1 cellular context compared by ENCODE assay signal in genomic region chr10:112280205-112280921, GRCh38.
A peak's percentile ranks its signal among the peaks of the same experiment; 100 is the strongest.
TF ChIP-seq lines count a peak whose summit lies in the region.

No MANE protein-coding gene starts in this region.

TF ChIP-seq in HepG2, 621 proteins besides CTCF, POLR2A, EP300 and RAD21 (continued from another document and continues in another):
- no peak for TF ChIP-seq ZFP91 (CRISPR knock-in tag; IDR thresholded peaks at IDR 0.05; ENCODE audit: borderline replicate concordance)
- no peak for TF ChIP-seq ZNF326 (CRISPR knock-in tag; IDR thresholded peaks at IDR 0.05; ENCODE audit: borderline replicate concordance)
- TF ChIP-seq TFDP1 (CRISPR knock-in tag; IDR thresholded peaks at IDR 0.05; ENCODE audit: borderline replicate concordance), result no peak
- TF ChIP-seq REXO4 (CRISPR knock-in tag; IDR thresholded peaks at IDR 0.05; ENCODE audit: borderline replicate concordance), result no peak
- TF ChIP-seq ZNF746 (CRISPR knock-in tag; IDR thresholded peaks at IDR 0.05), result 0 out of 2 replicates have a peak, but pooled peaks have one; percentile 32
- 0 out of 2 replicates have a peak, but pooled peaks have one; percentile 9 for TF ChIP-seq KAT8 (CRISPR knock-in tag; IDR thresholded peaks at IDR 0.05)
- no peak for TF ChIP-seq JARID2 (CRISPR knock-in tag; IDR thresholded peaks at IDR 0.05; ENCODE audit: insufficient replicate concordance)
- TF ChIP-seq TCF7 (IDR thresholded peaks at IDR 0.05; ENCODE audit: low read depth), result peak; percentile 26; the same call in 1 of the 2 replicates
- no peak for TF ChIP-seq ZNF383 (CRISPR knock-in tag; IDR thresholded peaks at IDR 0.05; ENCODE audit: borderline replicate concordance)
- TF ChIP-seq ZNF777 (CRISPR knock-in tag; IDR thresholded peaks at IDR 0.05), result no peak
- TF ChIP-seq ZNF569 (CRISPR knock-in tag; IDR thresholded peaks at IDR 0.05; ENCODE audit: borderline replicate concordance), result no peak
- TF ChIP-seq SETDB1 (CRISPR knock-in tag; IDR thresholded peaks at IDR 0.05; ENCODE audit: borderline replicate concordance), result no peak
- TF ChIP-seq KDM3A (CRISPR knock-in tag; IDR thresholded peaks at IDR 0.05; ENCODE audit: low read depth), result no peak
- no peak for TF ChIP-seq ZNF224 (CRISPR knock-in tag; IDR thresholded peaks at IDR 0.05)
- TF ChIP-seq SMAD3 (CRISPR knock-in tag; IDR thresholded peaks at IDR 0.05), result peak; percentile 28; the same call in 1 of the 2 replicates
- TF ChIP-seq UBTF (CRISPR knock-in tag; IDR thresholded peaks at IDR 0.05), result no peak
- no peak for TF ChIP-seq ZNF672 (CRISPR knock-in tag; IDR thresholded peaks at IDR 0.05)
- no peak for TF ChIP-seq JUND (CRISPR knock-in tag; IDR thresholded peaks at IDR 0.05)
- no peak for TF ChIP-seq ZNF431 (CRISPR knock-in tag; IDR thresholded peaks at IDR 0.05; ENCODE audit: borderline replicate concordance, low read depth)
- peak; percentile 13 for TF ChIP-seq TEAD3 (CRISPR knock-in tag; optimal IDR thresholded peaks at IDR 0.05; ENCODE audit: borderline replicate concordance)
- no peak for TF ChIP-seq THAP8 (CRISPR knock-in tag; IDR thresholded peaks at IDR 0.05; ENCODE audit: borderline replicate concordance)
- peak; percentile 49; the same call in 1 of the 2 replicates for TF ChIP-seq RXRA (CRISPR knock-in tag; IDR thresholded peaks at IDR 0.05)
- no peak for TF ChIP-seq ZFYVE20 (CRISPR knock-in tag; IDR thresholded peaks at IDR 0.05; ENCODE audit: borderline replicate concordance, low read depth)
- peak; percentile 44; the same call in 1 of the 2 replicates for TF ChIP-seq JUN (CRISPR knock-in tag; IDR thresholded peaks at IDR 0.05)
- TF ChIP-seq BRD4 (CRISPR knock-in tag; IDR thresholded peaks at IDR 0.05), result no peak
- TF ChIP-seq SIN3B (IDR thresholded peaks at IDR 0.05; ENCODE audit: low read length), result no peak
- 0 out of 2 replicates have a peak, but pooled peaks have one; percentile 10 for TF ChIP-seq SOX5 (CRISPR knock-in tag; IDR thresholded peaks at IDR 0.05; ENCODE audit: borderline replicate concordance)
- TF ChIP-seq HOXA5 (CRISPR knock-in tag; IDR thresholded peaks at IDR 0.05), result no peak
- TF ChIP-seq ZSCAN21 (CRISPR knock-in tag; IDR thresholded peaks at IDR 0.05; ENCODE audit: borderline replicate concordance), result no peak
- no peak for TF ChIP-seq ZSCAN29 (CRISPR knock-in tag; conservative IDR thresholded peaks at IDR 0.05)
- TF ChIP-seq HNF4G (IDR thresholded peaks at IDR 0.05; ENCODE audit: borderline replicate concordance, low read depth, low read length), result peak; percentile 76
- peak; percentile 29; the same call in 1 of the 2 replicates for TF ChIP-seq HNF4G (CRISPR knock-in tag; IDR thresholded peaks at IDR 0.05; ENCODE audit: borderline replicate concordance, low read depth)
- no peak for TF ChIP-seq ZNF18 (CRISPR knock-in tag; IDR thresholded peaks at IDR 0.05; ENCODE audit: insufficient replicate concordance)
- TF ChIP-seq ZNF547 (CRISPR knock-in tag; IDR thresholded peaks at IDR 0.05), result 0 out of 2 replicates have a peak, but pooled peaks have one; percentile 51
- TF ChIP-seq ZNF143 (CRISPR knock-in tag; IDR thresholded peaks at IDR 0.05), result no peak
- no peak for TF ChIP-seq MED13 (CRISPR knock-in tag; IDR thresholded peaks at IDR 0.05)
- peak; percentile 66; the same call in 1 of the 2 replicates for TF ChIP-seq ZMYM2 (CRISPR knock-in tag; IDR thresholded peaks at IDR 0.05)
- no peak for TF ChIP-seq XRCC5 (optimal IDR thresholded peaks at IDR 0.05; ENCODE audit: low read length)
- no peak for TF ChIP-seq CHCHD3 (CRISPR knock-in tag; IDR thresholded peaks at IDR 0.05)
- TF ChIP-seq POLR2G (IDR thresholded peaks at IDR 0.05; ENCODE audit: low read depth, low read length), result no peak
- no peak for TF ChIP-seq ZNF770 (CRISPR knock-in tag; IDR thresholded peaks at IDR 0.05)
- TF ChIP-seq MIER3 (CRISPR knock-in tag; IDR thresholded peaks at IDR 0.05; ENCODE audit: borderline replicate concordance), result no peak
- TF ChIP-seq SALL2 (CRISPR knock-in tag; IDR thresholded peaks at IDR 0.05), result no peak
- no peak for TF ChIP-seq JDP2 (CRISPR knock-in tag; IDR thresholded peaks at IDR 0.05; ENCODE audit: borderline replicate concordance)
- TF ChIP-seq ZNF530 (CRISPR knock-in tag; IDR thresholded peaks at IDR 0.05; ENCODE audit: low read depth), result no peak
- no peak for TF ChIP-seq ZNF800 (CRISPR knock-in tag; IDR thresholded peaks at IDR 0.05)
- TF ChIP-seq ZNF597 (CRISPR knock-in tag; IDR thresholded peaks at IDR 0.05), result no peak
- TF ChIP-seq ISL2 (CRISPR knock-in tag; IDR thresholded peaks at IDR 0.05), result no peak
- no peak for TF ChIP-seq KLF12 (CRISPR knock-in tag; IDR thresholded peaks at IDR 0.05; ENCODE audit: borderline replicate concordance)
- no peak for TF ChIP-seq ZFP37 (CRISPR knock-in tag; IDR thresholded peaks at IDR 0.05; ENCODE audit: borderline replicate concordance)
- TF ChIP-seq CBFB (CRISPR knock-in tag; IDR thresholded peaks at IDR 0.05), result no peak
- TF ChIP-seq RFX1 (IDR thresholded peaks at IDR 0.05), result no peak
- no peak for TF ChIP-seq CREB1 (IDR thresholded peaks at IDR 0.05)
- no peak for TF ChIP-seq CREB1 (CRISPR knock-in tag; IDR thresholded peaks at IDR 0.05)
- TF ChIP-seq ZNF230 (CRISPR knock-in tag; IDR thresholded peaks at IDR 0.05), result no peak
- TF ChIP-seq RFXAP (CRISPR knock-in tag; IDR thresholded peaks at IDR 0.05; ENCODE audit: borderline replicate concordance), result no peak
- no peak for TF ChIP-seq MLXIP (CRISPR knock-in tag; IDR thresholded peaks at IDR 0.05; ENCODE audit: borderline replicate concordance)
